In genomic region chr5:35861718-35862117, GRCh38 we compare ENCODE assay signal across 17 cellular contexts. TPM values are rescaled to one million over a fixed set of nuclear protein-coding genes. Genes with fewer than 3 reads are reported as not detected.
DNase-seq lines count a peak whose midpoint lies in the region; ATAC-seq and TF ChIP-seq lines count a peak whose summit lies in the region.
"Had no signal": no experiment of that assay in that cellular context is flagged by ENCODE, and none has a peak within 500 bp of the region (broad histone marks: within the 10 kb centered on the region; RNA-seq: fewer than 3 reads in every experiment).

No MANE protein-coding gene starts in this region.

- H3K23ac ChIP-seq in IMR-90 (ENCODE audit: low read depth, low read length) = peak overlapping the region; percentile 36; the same call in 1 of the 2 replicates

- TF ChIP-seq POLR2A in IMR-90 (IDR thresholded peaks at IDR 0.05; ENCODE audit: low read depth, low read length) = no peak

- no peak for ATAC-seq in activated CD8-positive, alpha-beta memory T cell treated with anti-CD3 and anti-CD28 coated beads, Interleukin-2, amount 10 ng/mL, durations not matched to agents 7 days and 5 days
- ATAC-seq in IMR-90 (ENCODE audit: low read depth) = peak; percentile 49
- no peak for ATAC-seq in activated naive CD8-positive, alpha-beta T cell treated with anti-CD3 and anti-CD28 coated beads, Interleukin-2, amount 10 ng/mL, durations not matched to agents 7 days and 5 days (ENCODE audit: low read depth)
- no peak for ATAC-seq in naive thymus-derived CD8-positive, alpha-beta T cell
- no peak for ATAC-seq in GM18519 (IDR thresholded peaks at IDR 0.05; ENCODE audit: low FRiP score, unreplicated experiment)

- CTCF ChIA-PET in activated CD8-positive, alpha-beta memory T cell treated with anti-CD3 and anti-CD28 coated beads, Interleukin-2, amount 10 ng/mL, durations not matched to agents 7 days and 5 days (lab: Charles Lee) = interaction anchor here (0.9 to 8.7 kb wide), 4 partner anchors 9 to 85 kb away, joined by 4 to 55 read pairs (median 6); no protein-coding TSS in a partner anchor
- CTCF ChIA-PET in IMR-90 (lab: Yijun Ruan, JAX) = interaction anchor here (1.3 to 1.5 kb wide), 2 partner anchors 46 to 84 kb away, joined by 5 read pairs; no protein-coding TSS in a partner anchor

- H2BK5ac ChIP-seq in IMR-90 (ENCODE audit: low read depth, low read length, poor library complexity, severe bottlenecking) = peak overlapping the region; percentile 87

- H3K27ac Mint-ChIP-seq in activated CD8-positive, alpha-beta memory T cell treated with anti-CD3 and anti-CD28 coated beads, Interleukin-2, amount 10 ng/mL, durations not matched to agents 7 days and 5 days = peak overlapping the region; percentile 12
- peak overlapping the region; percentile 74 for H3K27ac Mint-ChIP-seq in activated naive CD8-positive, alpha-beta T cell treated with anti-CD3 and anti-CD28 coated beads, Interleukin-2, amount 10 ng/mL, durations not matched to agents 7 days and 5 days
- peak overlapping the region; percentile 89 to 99 (median 97) for H3K27ac Mint-ChIP-seq in naive thymus-derived CD8-positive, alpha-beta T cell

- H3K4ac ChIP-seq in IMR-90 (ENCODE audit: low read depth, low read length) = peak overlapping the region; percentile 81; the same call in 1 of the 2 replicates

- H3K4me3 ChIP-seq in IMR-90 (ENCODE audit: insufficient read depth, low read depth, low read length) = no peak overlapping the region
- H3K4me3 ChIP-seq: dorsolateral prefrontal cortex, hepatocyte, SK-N-MC, thyroid gland had no signal

- intact Hi-C loops in IMR-90 (cut with micrococcal nuclease) = no loop called here

- H3K27me3 ChIP-seq in IMR-90 (ENCODE audit: control insufficient read depth, insufficient read depth, low read length) = no peaks in the 10 kb centered on the region
- H3K27me3 ChIP-seq: hepatocyte, thyroid gland had no signal

- H2BK20ac ChIP-seq in IMR-90 (ENCODE audit: low read depth, low read length) = peak overlapping the region; percentile 83; the same call in 1 of the 2 replicates

- WGBS in IMR-90 (ENCODE audit: extremely low coverage in 2 of 2, insufficient read length in 1 of 2), 2 experiments = no CpG with 5 or more reads among the region's 1 CpG

- H4K8ac ChIP-seq in IMR-90 (ENCODE audit: low read depth in 2 of 2, low read length in 2 of 2) = peak overlapping the region in 1 of 2 experiments; percentile 91; a peak in 3 of 4 replicates

- H3K9ac ChIP-seq in IMR-90 (ENCODE audit: low read depth, low read length) = no peak overlapping the region

- peak overlapping the region; percentile 73; the same call in 1 of the 2 replicates for H3K18ac ChIP-seq in IMR-90 (ENCODE audit: low read depth, low read length)

- H2AK9ac ChIP-seq in IMR-90 (replicated peaks; ENCODE audit: low read depth, low read length, poor library complexity) = no peak overlapping the region

- peak overlapping the region; percentile 72; the same call in 2 of the 3 replicates for H2BK15ac ChIP-seq in IMR-90 (ENCODE audit: low read depth, low read length)

- H3K79me1 ChIP-seq in IMR-90 (ENCODE audit: low read depth in 1 of 2, low read length in 2 of 2) = peaks cover 11 to 32% of the 10 kb centered on the region in 2 experiments

- peaks cover 11% of the 10 kb centered on the region for H3K36me3 ChIP-seq in IMR-90 (ENCODE audit: control insufficient read depth, insufficient read depth, low read length)
- H3K36me3 ChIP-seq: thyroid gland had no signal

- in situ Hi-C loops in IMR-90 (cut with MboI; ENCODE audit: low sequenced_read_pairs) = no loop called here

- H3K4me1 ChIP-seq in IMR-90 (ENCODE audit: control insufficient read depth, insufficient read depth, low read length) = peaks cover 14% of the 10 kb centered on the region
- H3K4me1 ChIP-seq: thyroid gland had no signal

- H2AFZ ChIP-seq in IMR-90 (replicated peaks; ENCODE audit: low read length, poor library complexity) = no peak overlapping the region
- H2AFZ ChIP-seq: hepatocyte had no signal

- no peak for TF ChIP-seq CTCF in IMR-90 (conservative IDR thresholded peaks at IDR 0.05; ENCODE audit: low read depth, low read length)

- H3K14ac ChIP-seq in IMR-90 (replicated peaks; ENCODE audit: low read depth, low read length) = no peak overlapping the region

- peaks cover 76% of the 10 kb centered on the region for H3K4me1 Mint-ChIP-seq in activated CD8-positive, alpha-beta memory T cell treated with anti-CD3 and anti-CD28 coated beads, Interleukin-2, amount 10 ng/mL, durations not matched to agents 7 days and 5 days
- H3K4me1 Mint-ChIP-seq in activated naive CD8-positive, alpha-beta T cell treated with anti-CD3 and anti-CD28 coated beads, Interleukin-2, amount 10 ng/mL, durations not matched to agents 7 days and 5 days = peaks cover 67% of the 10 kb centered on the region
- peaks cover 42 to 67% (median 56%) of the 10 kb centered on the region in 4 donors for H3K4me1 Mint-ChIP-seq in naive thymus-derived CD8-positive, alpha-beta T cell

- H3K36me3 Mint-ChIP-seq in activated CD8-positive, alpha-beta memory T cell treated with anti-CD3 and anti-CD28 coated beads, Interleukin-2, amount 10 ng/mL, durations not matched to agents 7 days and 5 days = peaks cover 68% of the 10 kb centered on the region
- peaks cover 58% of the 10 kb centered on the region for H3K36me3 Mint-ChIP-seq in activated naive CD8-positive, alpha-beta T cell treated with anti-CD3 and anti-CD28 coated beads, Interleukin-2, amount 10 ng/mL, durations not matched to agents 7 days and 5 days
- peaks cover 89 to 90% (median 89%) of the 10 kb centered on the region in 3 donors for H3K36me3 Mint-ChIP-seq in naive thymus-derived CD8-positive, alpha-beta T cell

- dilution Hi-C loops in IMR-90 (cut with HindIII; ENCODE audit: low sequenced_read_pairs, unreplicated experiment) = no loop called here

- no peak for DNase-seq in activated CD8-positive, alpha-beta memory T cell treated with anti-CD3 and anti-CD28 coated beads, Interleukin-2, amount 10 ng/mL, durations not matched to agents 7 days and 5 days
- DNase-seq in activated CD8-positive, alpha-beta memory T cell treated with anti-CD3 and anti-CD28 coated beads, Interleukin-2, amount 50 U/mL, for 48 hours = no peak
- DNase-seq in IMR-90 = peak; percentile 65
- DNase-seq in activated naive CD8-positive, alpha-beta T cell treated with anti-CD3 and anti-CD28 coated beads, Interleukin-2, amount 10 ng/mL, durations not matched to agents 7 days and 5 days = no peak
- no peak for DNase-seq in naive thymus-derived CD8-positive, alpha-beta T cell
- DNase-seq in stimulated activated CD4-positive, alpha-beta T cell treated with anti-CD3 and anti-CD28 coated beads, Interleukin-4, amount 100 ng/mL, for 24 hours = no peak
- no peak for DNase-seq in NCI-H146 treated with DMSO at 0.1 percent for 48 hours (lab: John Stamatoyannopoulos, UW; ENCODE audit: unreplicated experiment)
- DNase-seq: dorsolateral prefrontal cortex, Kasumi-1, left cardiac atrium, NCI-H1436 treated with DMSO at 0.1 percent for 48 hours, thyroid gland had no signal

- H3K27ac ChIP-seq in IMR-90 (ENCODE audit: insufficient read depth, low read length) = no peak overlapping the region
- H3K27ac ChIP-seq: dorsolateral prefrontal cortex, hepatocyte, SK-N-MC, thyroid gland, VCaP had no signal

- no peaks in the 10 kb centered on the region for H3K27me3 Mint-ChIP-seq in activated CD8-positive, alpha-beta memory T cell treated with anti-CD3 and anti-CD28 coated beads, Interleukin-2, amount 10 ng/mL, durations not matched to agents 7 days and 5 days
- H3K27me3 Mint-ChIP-seq in activated naive CD8-positive, alpha-beta T cell treated with anti-CD3 and anti-CD28 coated beads, Interleukin-2, amount 10 ng/mL, durations not matched to agents 7 days and 5 days = no peaks in the 10 kb centered on the region
- no peaks in the 10 kb centered on the region for H3K27me3 Mint-ChIP-seq in naive thymus-derived CD8-positive, alpha-beta T cell

- no peak for TF ChIP-seq RAD21 in IMR-90 (IDR thresholded peaks at IDR 0.05; ENCODE audit: low read length)

- POLR2A ChIA-PET in IMR-90 (lab: Charles Lee; ENCODE audit: unreplicated experiment) = no interaction called here
- POLR2A ChIA-PET in activated naive CD8-positive, alpha-beta T cell treated with anti-CD3 and anti-CD28 coated beads, Interleukin-2, amount 10 ng/mL, durations not matched to agents 7 days and 5 days (lab: Charles Lee) = no interaction called here
- POLR2A ChIA-PET in naive thymus-derived CD8-positive, alpha-beta T cell (lab: Charles Lee) = interaction anchor here (0.6 to 17.7 kb wide), 9 partner anchors 8 to 79 kb away, joined by 3 to 989 read pairs (median 4); no protein-coding TSS in a partner anchor

- H3K9me3 ChIP-seq in IMR-90 (ENCODE audit: control insufficient read depth, insufficient read depth, low read length) = no peaks in the 10 kb centered on the region
- H3K9me3 ChIP-seq: thyroid gland had no signal

- H3K9me1 ChIP-seq in IMR-90 (ENCODE audit: insufficient read depth, low read length) = peaks cover 6% of the 10 kb centered on the region; the same call in 1 of the 2 replicates

- 0 out of 2 replicates have a peak overlapping the region, but pooled peaks have one; percentile 46 for H2AK5ac ChIP-seq in IMR-90 (ENCODE audit: low read depth, low read length)

- no peak overlapping the region; the same call in 1 of the 2 replicates for H4K91ac ChIP-seq in IMR-90 (ENCODE audit: insufficient read depth, low read depth, low read length)

- H2BK120ac ChIP-seq in IMR-90 (ENCODE audit: low read depth, low read length) = peak overlapping the region; percentile 89

- H4K20me1 ChIP-seq in IMR-90 (ENCODE audit: insufficient read depth, low read length) = no peaks in the 10 kb centered on the region

- peak overlapping the region; percentile 58; the same call in 1 of the 2 replicates for H3K4me2 ChIP-seq in IMR-90 (ENCODE audit: low read depth, low read length)
- H3K4me2 ChIP-seq: hepatocyte had no signal

- no peak overlapping the region for H3K56ac ChIP-seq in IMR-90 (ENCODE audit: extremely low read depth, insufficient read depth, low read length)

- no peak overlapping the region for H3K4me3 Mint-ChIP-seq in activated CD8-positive, alpha-beta memory T cell treated with anti-CD3 and anti-CD28 coated beads, Interleukin-2, amount 10 ng/mL, durations not matched to agents 7 days and 5 days
- H3K4me3 Mint-ChIP-seq in activated naive CD8-positive, alpha-beta T cell treated with anti-CD3 and anti-CD28 coated beads, Interleukin-2, amount 10 ng/mL, durations not matched to agents 7 days and 5 days = peak overlapping the region; percentile 85
- peak overlapping the region; percentile 84 to 97 (median 96) for H3K4me3 Mint-ChIP-seq in naive thymus-derived CD8-positive, alpha-beta T cell

- H4K5ac ChIP-seq in IMR-90 (ENCODE audit: low read depth, low read length) = peak overlapping the region; percentile 76; the same call in 1 of the 2 replicates

- H3K9me3 Mint-ChIP-seq in activated CD8-positive, alpha-beta memory T cell treated with anti-CD3 and anti-CD28 coated beads, Interleukin-2, amount 10 ng/mL, durations not matched to agents 7 days and 5 days (ENCODE audit: low read depth) = peaks cover 9% of the 10 kb centered on the region
- peaks cover 4% of the 10 kb centered on the region for H3K9me3 Mint-ChIP-seq in activated naive CD8-positive, alpha-beta T cell treated with anti-CD3 and anti-CD28 coated beads, Interleukin-2, amount 10 ng/mL, durations not matched to agents 7 days and 5 days
- peaks cover 0 to 5% (median 0%) of the 10 kb centered on the region in 9 donors for H3K9me3 Mint-ChIP-seq in naive thymus-derived CD8-positive, alpha-beta T cell

- BruUV-seq in IMR-90 (replicated peaks; lab: Mats Ljungman, UMichigan) = no TSS peak

RNA-seq across cellular contexts. Expression of gene IL7R, which starts 5.0 kb away (rescaled TPM):
- total RNA-seq in activated CD8-positive, alpha-beta memory T cell treated with anti-CD3 and anti-CD28 coated beads, Interleukin-2, amount 10 ng/mL, durations not matched to agents 7 days and 5 days = 10 to 100 TPM; 10.4 to 30.7 TPM
- total RNA-seq in IMR-90 (2012; rRNA removed) = 56.9 and 71.7 TPM in 2 replicates
- 39.0 and 40.7 TPM in 2 replicates for polyA plus RNA-seq in IMR-90 (2012; rRNA removed)
- polyA plus RNA-seq in IMR-90 (2012; cell fraction: cytosol; rRNA removed) = 12.9 and 32.4 TPM in 2 replicates
- 7.9 and 30.3 TPM in 2 replicates for polyA plus RNA-seq in IMR-90 (2012; cell fraction: nucleus; rRNA removed; ENCODE audit: low replicate concordance)
- total RNA-seq in activated naive CD8-positive, alpha-beta T cell treated with anti-CD3 and anti-CD28 coated beads, Interleukin-2, amount 10 ng/mL, durations not matched to agents 7 days and 5 days = 100 to 1,000 TPM; 738 to 891 TPM
- 1,000 to 10,000 TPM; 1,319 to 1,437 TPM for total RNA-seq in naive thymus-derived CD8-positive, alpha-beta T cell
- polyA plus RNA-seq in naive thymus-derived CD8-positive, alpha-beta T cell = 100 to 1,000 TPM; 569 to 668 (median 661) TPM
- total RNA-seq: NCI-H460 had no signal

Comparison
In these comparisons a context has a peak if more than half of its experiments do, and no peak if none do; other contexts are left out.
1. H3K27ac Mint-ChIP-seq: peak in every context shown above with its lines; median percentile 97 in naive thymus-derived CD8-positive, alpha-beta T cell; 74 in activated naive CD8-positive, alpha-beta T cell treated with anti-CD3 and anti-CD28 coated beads, Interleukin-2, amount 10 ng/mL, durations not matched to agents 7 days and 5 days; 12 in activated CD8-positive, alpha-beta memory T cell treated with anti-CD3 and anti-CD28 coated beads, Interleukin-2, amount 10 ng/mL, durations not matched to agents 7 days and 5 days.
2. RNA of gene IL7R, which starts 5.0 kb away (total RNA-seq): 1,319 to 1,437 TPM in naive thymus-derived CD8-positive, alpha-beta T cell and 738 to 891 TPM in activated naive CD8-positive, alpha-beta T cell treated with anti-CD3 and anti-CD28 coated beads, Interleukin-2, amount 10 ng/mL, durations not matched to agents 7 days and 5 days; 56.9 to 71.7 TPM in IMR-90 and 10.4 to 30.7 TPM in activated CD8-positive, alpha-beta memory T cell treated with anti-CD3 and anti-CD28 coated beads, Interleukin-2, amount 10 ng/mL, durations not matched to agents 7 days and 5 days; every median in the first group is over 10 times any median in the second.